ENCODE assay signal across 10 cellular contexts in the genomic region with DNA sequence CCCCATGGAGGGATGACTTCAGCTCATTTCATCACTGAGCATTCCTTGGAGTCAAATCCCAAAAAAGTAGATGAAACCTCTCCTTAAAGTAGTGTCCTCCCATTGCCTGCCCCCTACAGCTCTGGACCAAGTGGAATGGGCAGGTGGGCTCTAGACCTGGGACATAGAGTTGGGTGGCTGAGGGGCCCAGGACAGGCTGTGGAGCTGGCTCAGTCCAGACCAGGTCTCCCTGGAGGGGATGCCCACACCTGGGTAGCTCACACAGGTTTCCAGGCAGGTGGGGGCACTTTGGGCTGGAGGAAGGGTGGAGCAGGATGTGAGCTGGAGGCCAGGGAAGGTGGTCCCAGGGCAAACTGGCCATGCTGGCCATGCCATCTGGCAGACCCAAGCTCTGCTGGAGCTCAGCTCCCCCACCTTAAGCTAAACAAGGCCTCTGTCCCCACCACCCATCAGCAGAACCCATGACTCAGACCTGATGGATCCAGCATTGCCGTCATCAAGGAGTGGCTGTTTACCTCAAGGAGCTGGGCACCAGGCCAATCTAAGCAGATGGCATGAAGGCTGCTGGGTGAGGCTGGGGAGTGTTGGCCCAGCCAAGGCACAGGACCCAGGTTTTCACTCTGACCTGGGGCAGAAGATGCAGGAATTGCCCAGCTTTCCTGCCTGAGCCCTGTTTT. TPM values are rescaled to one million over a fixed set of nuclear protein-coding genes. Genes with fewer than 3 reads are reported as not detected.
DNase-seq lines count a peak whose midpoint lies in the region; ATAC-seq and TF ChIP-seq lines count a peak whose summit lies in the region.
"Had no signal": no experiment of that assay in that cellular context is flagged by ENCODE, and none has a peak within 500 bp of the region (broad histone marks: within the 10 kb centered on the region; RNA-seq: fewer than 3 reads in every experiment).

No MANE protein-coding gene starts in this region.

- no peak overlapping the region for H2BK15ac ChIP-seq in mesendoderm (replicated peaks; ENCODE audit: low read depth)

- H3K79me1 ChIP-seq in mesendoderm (ENCODE audit: low read length): no peaks in the 10 kb centered on the region

- no peak for TF ChIP-seq CTCF in AG04450 (IDR thresholded peaks at IDR 0.05; ENCODE audit: low read depth, low read length)
- TF ChIP-seq CTCF in HFF-Myc (IDR thresholded peaks at IDR 0.05; ENCODE audit: low read depth, low read length, missing control alignments): no peak
- no peak for TF ChIP-seq CTCF in kidney epithelial cell (IDR thresholded peaks at IDR 0.05; ENCODE audit: insufficient read depth, low read length, poor library complexity, severe bottlenecking)
- TF ChIP-seq CTCF in neural progenitor cell (IDR thresholded peaks at IDR 0.05): no peak

- H3K79me2 ChIP-seq in neural progenitor cell (ENCODE audit: low read depth) (no peaks in the 10 kb centered on the region), mesendoderm (ENCODE audit: control insufficient read depth, insufficient read depth, low read length) (no peaks in the 10 kb centered on the region)

- POLR2A ChIA-PET in AG04450 (lab: Yijun Ruan, JAX): interaction anchor here (0.7 to 2.0 kb wide), 5 partner anchors 43 to 1873 kb away, joined by 3 to 7 read pairs (median 3); a partner anchor contains a TSS

- no peaks in the 10 kb centered on the region for H3F3A ChIP-seq in neural progenitor cell (ENCODE audit: low read depth)

- H4K8ac ChIP-seq in mesendoderm (ENCODE audit: low read depth, low read length): no peak overlapping the region

- no peak overlapping the region for H2BK5ac ChIP-seq in mesendoderm (ENCODE audit: low read length)

- no peaks in the 10 kb centered on the region for H3K9me3 ChIP-seq in AG04450 (ENCODE audit: control insufficient read depth, insufficient read depth, low read length)
- H3K9me3 ChIP-seq in neural progenitor cell (ENCODE audit: low read depth): no peaks in the 10 kb centered on the region
- H3K9me3 ChIP-seq: ovary had no signal

- no peaks in the 10 kb centered on the region for H3K9me3 Mint-ChIP-seq in neural progenitor cell
- H3K9me3 Mint-ChIP-seq: activated naive CD4-positive, alpha-beta T cell treated with anti-CD3 and anti-CD28 coated beads, Interleukin-2, amount 10 ng/mL, durations not matched to agents 7 days and 5 days had no signal

- no peak overlapping the region for H2AFZ ChIP-seq in neural progenitor cell (replicated peaks)

- no peak overlapping the region for H3K27ac Mint-ChIP-seq in neural progenitor cell
- H3K27ac Mint-ChIP-seq: activated naive CD4-positive, alpha-beta T cell treated with anti-CD3 and anti-CD28 coated beads, Interleukin-2, amount 10 ng/mL, durations not matched to agents 7 days and 5 days had no signal

- no peak overlapping the region for H3K4me3 Mint-ChIP-seq in neural progenitor cell
- H3K4me3 Mint-ChIP-seq: activated naive CD4-positive, alpha-beta T cell treated with anti-CD3 and anti-CD28 coated beads, Interleukin-2, amount 10 ng/mL, durations not matched to agents 7 days and 5 days had no signal

- H3K4me1 Mint-ChIP-seq in neural progenitor cell: no peaks in the 10 kb centered on the region
- H3K4me1 Mint-ChIP-seq: activated naive CD4-positive, alpha-beta T cell treated with anti-CD3 and anti-CD28 coated beads, Interleukin-2, amount 10 ng/mL, durations not matched to agents 7 days and 5 days had no signal

- H2AK5ac ChIP-seq in mesendoderm (ENCODE audit: low read length): no peak overlapping the region

- peak; percentile 91 for DNase-seq in AG04450 (ENCODE audit: low read depth, low spot score)
- peak; percentile 73 for DNase-seq in HFF-Myc (ENCODE audit: extremely low read depth, low read depth)
- peak; percentile 73 for DNase-seq in SW480 (ENCODE audit: low spot score)
- peak; percentile 96 for DNase-seq in kidney epithelial cell (ENCODE audit: low read depth)
- DNase-seq in neural progenitor cell (ENCODE audit: low spot score): no peak
- no peak for DNase-seq in putamen (ENCODE audit: low spot score)
- DNase-seq in mesendoderm: no peak
- DNase-seq: activated naive CD4-positive, alpha-beta T cell treated with anti-CD3 and anti-CD28 coated beads, Interleukin-2, amount 10 ng/mL, durations not matched to agents 7 days and 5 days had no signal

- H3K4me1 ChIP-seq in neural progenitor cell (no peaks in the 10 kb centered on the region), mesendoderm (ENCODE audit: control insufficient read depth, low read depth, low read length) (no peaks in the 10 kb centered on the region)

- no peak overlapping the region for H2BK120ac ChIP-seq in mesendoderm (ENCODE audit: low read depth, low read length)

- no peak overlapping the region for H3K4me2 ChIP-seq in neural progenitor cell
- H3K4me2 ChIP-seq in mesendoderm (ENCODE audit: low read length): no peak overlapping the region

- H3K27ac ChIP-seq in AG04450 (ENCODE audit: low read depth, low read length) (peak overlapping the region; percentile 63), neural progenitor cell (no peak overlapping the region), mesendoderm (ENCODE audit: low read depth, low read length) (no peak overlapping the region)
- H3K27ac ChIP-seq: ovary had no signal

- no peak overlapping the region for H3K4ac ChIP-seq in mesendoderm (ENCODE audit: low read depth, low read length)

- H3K18ac ChIP-seq in mesendoderm (ENCODE audit: low read length): no peak overlapping the region

- H3K27me3 ChIP-seq in AG04450 (ENCODE audit: control insufficient read depth, insufficient read depth, low read length) (no peaks in the 10 kb centered on the region), kidney epithelial cell (ENCODE audit: control insufficient read depth, insufficient read depth, low read length) (no peaks in the 10 kb centered on the region), neural progenitor cell (peaks cover 20% of the 10 kb centered on the region), mesendoderm (ENCODE audit: insufficient read depth, low read length, poor library complexity) (no peaks in the 10 kb centered on the region)
- H3K27me3 ChIP-seq: ovary had no signal

- H3K23ac ChIP-seq in mesendoderm (ENCODE audit: low read length): no peak overlapping the region

- no peak overlapping the region for H3K56ac ChIP-seq in mesendoderm (ENCODE audit: low read length)

- H3K4me3 ChIP-seq in AG04450 (ENCODE audit: low read depth, low read length) (no peak overlapping the region), HFF-Myc (replicated peaks; ENCODE audit: low read depth, low read length) (no peak overlapping the region), kidney epithelial cell (ENCODE audit: low read depth, low read length) (no peak overlapping the region), neural progenitor cell (no peak overlapping the region), mesendoderm (ENCODE audit: low read length) (no peak overlapping the region)
- H3K4me3 ChIP-seq: ovary had no signal

- no CpG with 5 or more reads among the region's 1 CpG for WGBS in mesendoderm (ENCODE audit: extremely low coverage, insufficient coverage, low lambda C conversion rate)

- H3K27me3 Mint-ChIP-seq in neural progenitor cell (ENCODE audit: insufficient read depth, low read depth): peaks cover 12% of the 10 kb centered on the region

- no peak overlapping the region for H4K5ac ChIP-seq in mesendoderm (ENCODE audit: low read length)

- no peaks in the 10 kb centered on the region for H4K20me1 ChIP-seq in neural progenitor cell (ENCODE audit: low read depth)

- H3K36me3 ChIP-seq in kidney epithelial cell (ENCODE audit: control insufficient read depth, insufficient read depth, low read length) (no peaks in the 10 kb centered on the region), neural progenitor cell (no peaks in the 10 kb centered on the region), mesendoderm (ENCODE audit: control insufficient read depth, insufficient read depth, low read length) (no peaks in the 10 kb centered on the region)
- H3K36me3 ChIP-seq: ovary had no signal

- H3K9ac ChIP-seq in neural progenitor cell (no peak overlapping the region), mesendoderm (ENCODE audit: low read length) (no peak overlapping the region)

- CTCF ChIA-PET in AG04450 (lab: Charles Lee): interaction anchor here (0.7 kb wide), 1 partner anchor 10 kb away, joined by 3 read pairs; no protein-coding TSS in a partner anchor

- H3K36me3 Mint-ChIP-seq in neural progenitor cell: no peaks in the 10 kb centered on the region
- H3K36me3 Mint-ChIP-seq: activated naive CD4-positive, alpha-beta T cell treated with anti-CD3 and anti-CD28 coated beads, Interleukin-2, amount 10 ng/mL, durations not matched to agents 7 days and 5 days had no signal

- ATAC-seq in GM18867 (IDR thresholded peaks at IDR 0.05; ENCODE audit: unreplicated experiment): no peak

RNA-seq across cellular contexts. Expression of a gene that starts 6.2 kb away (rescaled TPM):
- not detected in 2 replicates for polyA plus RNA-seq in AG04450 (2011; rRNA removed)
- not detected in 2 replicates for polyA minus RNA-seq in AG04450 (2011; rRNA and poly(A)+ RNA removed)
- total RNA-seq in kidney epithelial cell: not detected in 2 replicates
- not detected in 2 replicates for total RNA-seq in neural progenitor cell (ENCODE audit: low replicate concordance)
- not detected for polyA plus RNA-seq in mesendoderm (2013, experiment 1 of 2)
- not detected for polyA plus RNA-seq in mesendoderm (2013, experiment 2 of 2)
- total RNA-seq: ovary had no signal
- polyA plus RNA-seq: ovary had no signal

RNA-seq across cellular contexts. Expression of a gene that starts 30.7 kb away (rescaled TPM):
- polyA plus RNA-seq in AG04450 (2011; rRNA removed): 26.4 and 31.7 TPM in 2 replicates
- polyA minus RNA-seq in AG04450 (2011; rRNA and poly(A)+ RNA removed): 7.8 and 8.5 TPM in 2 replicates
- total RNA-seq in kidney epithelial cell (54.8 and 59.0 TPM in 2 replicates), neural progenitor cell (ENCODE audit: low replicate concordance) (44.3 and 49.2 TPM in 2 replicates)
- polyA plus RNA-seq in mesendoderm (2013, experiment 1 of 2): 41.5 TPM
- 39.9 TPM for polyA plus RNA-seq in mesendoderm (2013, experiment 2 of 2)

RNA-seq across cellular contexts. Expression of a gene that starts 31.1 kb away (rescaled TPM):
- 97.6 and 144 TPM in 2 replicates for polyA plus RNA-seq in AG04450 (2011; rRNA removed)
- polyA minus RNA-seq in AG04450 (2011; rRNA and poly(A)+ RNA removed): 22.0 and 34.4 TPM in 2 replicates
- 80.0 and 84.9 TPM in 2 replicates for total RNA-seq in kidney epithelial cell
- 74.9 and 135 TPM in 2 replicates for total RNA-seq in neural progenitor cell (ENCODE audit: low replicate concordance)
- 45.5 TPM for polyA plus RNA-seq in mesendoderm (2013, experiment 1 of 2)
- polyA plus RNA-seq in mesendoderm (2013, experiment 2 of 2): 45.1 TPM

RNA-seq across cellular contexts. Expression of a gene that starts 56.5 kb away (rescaled TPM):
- polyA plus RNA-seq in AG04450 (2011; rRNA removed): 35.9 and 39.2 TPM in 2 replicates
- polyA minus RNA-seq in AG04450 (2011; rRNA and poly(A)+ RNA removed): 65.9 and 79.1 TPM in 2 replicates
- total RNA-seq in kidney epithelial cell (24.3 and 24.5 TPM in 2 replicates), neural progenitor cell (ENCODE audit: low replicate concordance) (13.0 and 14.6 TPM in 2 replicates)
- 27.7 TPM for polyA plus RNA-seq in mesendoderm (2013, experiment 1 of 2)
- 27.0 TPM for polyA plus RNA-seq in mesendoderm (2013, experiment 2 of 2)

Comparison
In these comparisons a context has a peak if more than half of its experiments do, and no peak if none do; other contexts are left out.
1. DNase-seq: peak in AG04450 (single experiment), HFF-Myc (single experiment), SW480 (single experiment) and kidney epithelial cell (single experiment); none in neural progenitor cell (single experiment), putamen (single experiment) and mesendoderm (single experiment).